ENCODE assay signal across 13 cellular contexts in the genomic region with DNA sequence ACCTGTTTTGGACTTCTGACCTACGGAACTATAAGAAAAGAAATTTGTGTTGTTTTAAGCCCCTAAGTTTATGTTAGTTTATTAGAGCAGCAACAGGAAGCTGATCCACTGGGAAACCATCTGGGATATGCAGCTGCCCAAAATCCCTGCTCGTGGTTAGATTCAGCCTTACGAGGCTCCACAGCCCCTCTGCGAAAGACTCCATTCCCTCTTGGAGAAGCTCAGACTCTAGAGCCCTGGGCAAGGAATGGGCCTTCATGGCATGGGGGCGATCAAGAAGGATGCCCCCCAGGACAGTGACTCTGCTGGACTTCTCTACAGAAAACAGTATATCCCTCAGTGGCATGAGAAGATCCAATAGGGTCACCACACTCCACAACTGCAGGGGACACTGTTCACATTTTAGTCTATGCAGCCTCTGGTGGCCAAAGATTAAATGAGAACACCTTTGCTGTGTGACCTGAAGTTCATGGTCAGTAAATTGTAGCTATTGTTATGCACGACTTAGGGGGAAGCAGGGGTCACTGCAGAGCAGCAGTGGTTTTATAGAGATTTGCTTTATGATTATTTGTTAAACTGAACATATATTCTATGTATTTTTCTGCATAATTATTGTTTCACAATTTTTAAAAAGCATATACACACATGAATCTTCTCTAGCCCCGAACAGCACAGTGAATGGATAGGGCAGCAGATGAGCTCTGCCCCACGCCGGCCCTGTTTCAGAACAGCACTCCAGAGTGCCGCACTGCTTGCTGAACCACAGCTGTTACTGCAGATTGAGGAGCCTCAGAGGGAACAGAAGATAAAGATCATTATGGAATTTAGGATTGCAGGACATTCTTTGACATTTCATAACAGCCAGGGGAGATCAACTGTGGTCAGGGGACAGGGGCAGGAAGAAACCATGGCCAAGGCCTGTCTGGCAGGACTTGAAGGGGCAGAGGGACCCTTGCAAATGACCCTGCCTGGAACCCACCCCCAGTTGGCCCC. TPM values are rescaled to one million over a fixed set of nuclear protein-coding genes. Genes with fewer than 3 reads are reported as not detected.
DNase-seq lines count a peak whose midpoint lies in the region; ATAC-seq, FAIRE-seq and TF ChIP-seq lines count a peak whose summit lies in the region.
"Had no signal": no experiment of that assay in that cellular context is flagged by ENCODE, and none has a peak within 500 bp of the region (broad histone marks: within the 10 kb centered on the region; RNA-seq: fewer than 3 reads in every experiment).

No MANE protein-coding gene starts in this region.

- H2AFZ ChIP-seq in MM.1S (ENCODE audit: low read length), result no peak overlapping the region
- H2AFZ ChIP-seq: GM23248 had no signal

- no peaks in the 10 kb centered on the region for H3K27me3 ChIP-seq in MM.1S (replicated peaks; ENCODE audit: insufficient read depth, low read length)
- no peaks in the 10 kb centered on the region for H3K27me3 ChIP-seq in effector memory CD4-positive, alpha-beta T cell (replicated peaks; ENCODE audit: control insufficient read depth, insufficient read depth, low read length, poor library complexity, severe bottlenecking)
- H3K27me3 ChIP-seq in small intestine (ENCODE audit: control insufficient read depth in 2 of 2, insufficient read depth in 2 of 2, low read length in 2 of 2), result no peaks in the 10 kb centered on the region
- H3K27me3 ChIP-seq: left lung had no signal

- peaks cover 32% of the 10 kb centered on the region for H3F3A ChIP-seq in MM.1S (ENCODE audit: insufficient read depth, low read length)

- peak; percentile 29 for TF ChIP-seq CTCF in MM.1S (IDR thresholded peaks at IDR 0.05; ENCODE audit: low read length)

- no peaks in the 10 kb centered on the region for H3K9me3 ChIP-seq in MM.1S (replicated peaks; ENCODE audit: insufficient read depth, low read length)
- no peaks in the 10 kb centered on the region for H3K9me3 ChIP-seq in effector memory CD4-positive, alpha-beta T cell (ENCODE audit: control insufficient read depth, low read length)
- H3K9me3 ChIP-seq in small intestine (ENCODE audit: control insufficient read depth, low read depth), result no peaks in the 10 kb centered on the region
- H3K9me3 ChIP-seq: left lung, thoracic aorta had no signal

- H3K4me1 ChIP-seq in MM.1S (ENCODE audit: low read length), result peaks cover 55% of the 10 kb centered on the region
- H3K4me1 ChIP-seq in effector memory CD4-positive, alpha-beta T cell (ENCODE audit: control insufficient read depth, insufficient read depth, low read length, poor library complexity, severe bottlenecking), result peaks cover 87% of the 10 kb centered on the region
- peaks cover 34 to 43% of the 10 kb centered on the region in 2 donors for H3K4me1 ChIP-seq in small intestine (ENCODE audit: control insufficient read depth in 2 of 2, insufficient read depth in 1 of 2, low read depth in 1 of 2, low read length in 1 of 2)

- 68 to 79% (median 77%) methylated on average over 10 of the region's 10 CpGs for WGBS in small intestine, 3 donors

- no peak for ATAC-seq in GM18511 (IDR thresholded peaks at IDR 0.05; ENCODE audit: unreplicated experiment)
- ATAC-seq: left lung had no signal

- DNase-seq in NCI-H524 (lab: John Stamatoyannopoulos, UW) (peak; percentile 1 to 39), NCI-H524 treated with DMSO at 0.1 percent for 48 hours (lab: John Stamatoyannopoulos, UW) (no peak), MM.1S (no peak), small intestine (no peak), H4 (ENCODE audit: low spot score) (no peak)
- DNase-seq in effector memory CD4-positive, alpha-beta T cell, result no peak
- DNase-seq in NK-92 treated with Interleukin-12 subunit alpha and Interleukin-12 subunit beta, amount 100 ng/mL, for 24 hours (lab: John Stamatoyannopoulos, UW), result no peak
- DNase-seq: amygdala, GM23248, NCI-H226 had no signal

- peaks cover 54% of the 10 kb centered on the region for H3K79me2 ChIP-seq in MM.1S (ENCODE audit: low read length)

- no peaks in the 10 kb centered on the region for H3K36me3 ChIP-seq in MM.1S (replicated peaks; ENCODE audit: insufficient read depth, low read length)
- no peaks in the 10 kb centered on the region for H3K36me3 ChIP-seq in effector memory CD4-positive, alpha-beta T cell (ENCODE audit: control insufficient read depth, insufficient read depth, low read length)
- H3K36me3 ChIP-seq in small intestine (ENCODE audit: control insufficient read depth in 2 of 2, insufficient read depth in 2 of 2, low read length in 2 of 2), result no peaks in the 10 kb centered on the region
- H3K36me3 ChIP-seq: left lung, thoracic aorta had no signal

- no peak for FAIRE-seq in small intestine (lab: Jason Lieb, UNC)

- H3K4me2 ChIP-seq in MM.1S (ENCODE audit: low read depth, low read length), result no peak overlapping the region

- H3K9ac ChIP-seq in MM.1S (ENCODE audit: low read length), result no peak overlapping the region
- H3K9ac ChIP-seq: GM23248 had no signal

- H3K9me2 ChIP-seq in MM.1S (replicated peaks; ENCODE audit: insufficient read depth, low read length), result no peaks in the 10 kb centered on the region

- H3K27ac ChIP-seq in MM.1S (ENCODE audit: low read length), result no peak overlapping the region
- peak overlapping the region; percentile 73 for H3K27ac ChIP-seq in effector memory CD4-positive, alpha-beta T cell (ENCODE audit: insufficient read depth, low read length, poor library complexity, severe bottlenecking)
- H3K27ac ChIP-seq in small intestine (ENCODE audit: low read depth in 1 of 2, low read length in 1 of 2), result peak overlapping the region; percentile 46 to 51
- H3K27ac ChIP-seq: GM23248, thoracic aorta had no signal

- H3K4me3 ChIP-seq in MM.1S (ENCODE audit: low read length) (no peak overlapping the region), small intestine (ENCODE audit: low read depth in 1 of 2, low read length in 2 of 2) (no peak overlapping the region)
- H3K4me3 ChIP-seq in effector memory CD4-positive, alpha-beta T cell (ENCODE audit: insufficient read depth, low read depth, low read length, poor library complexity, severe bottlenecking), result no peak overlapping the region
- H3K4me3 ChIP-seq: GM23248, left lung, thoracic aorta had no signal

- no peaks in the 10 kb centered on the region for H4K20me1 ChIP-seq in MM.1S (ENCODE audit: insufficient read depth, low read length)

RNA-seq across cellular contexts. Expression of gene IRF1, which starts 20.9 kb away (rescaled TPM):
- polyA plus RNA-seq in small intestine, result 10 to 100 TPM; 51.7 to 64.1 (median 54.0) TPM
- 14.3 and 30.2 TPM in 2 replicates for total RNA-seq in H4 (2014; rRNA removed; shearing (Covaris generic))

Comparison
In these comparisons a context has a peak if more than half of its experiments do, and no peak if none do; other contexts are left out.
1. DNase-seq: peak in NCI-H524 (2 of 2); none in NCI-H524 treated with DMSO at 0.1 percent for 48 hours (single experiment), MM.1S (single experiment), effector memory CD4-positive, alpha-beta T cell (0 of 3), small intestine (single experiment), NK-92 treated with Interleukin-12 subunit alpha and Interleukin-12 subunit beta, amount 100 ng/mL, for 24 hours (single experiment) and H4 (single experiment).